19 cellular contexts compared by ENCODE assay signal in genomic region chr10:132409667-132410028, GRCh38. TPM values are rescaled to one million over a fixed set of nuclear protein-coding genes. Genes with fewer than 3 reads are reported as not detected.
DNase-seq lines count a peak whose midpoint lies in the region; ATAC-seq and TF ChIP-seq lines count a peak whose summit lies in the region.
"Had no signal": no experiment of that assay in that cellular context is flagged by ENCODE, and none has a peak within 500 bp of the region (broad histone marks: within the 10 kb centered on the region; RNA-seq: fewer than 3 reads in every experiment).

No MANE protein-coding gene starts in this region.

- peak overlapping the region; percentile 89 for H3K27ac ChIP-seq in suprapubic skin
- H3K27ac ChIP-seq: brain microvascular endothelial cell, KMS-11 had no signal

- H3K4me3 Mint-ChIP-seq in dendritic cell treated with granulocyte-macrophage colony-stimulating factor and Interleukin-4, amounts not matched to agents 40 ng/mL and 50 ng/mL, for 4 days: no peak overlapping the region
- H3K4me3 Mint-ChIP-seq: activated naive CD4-positive, alpha-beta T cell treated with anti-CD3 and anti-CD28 coated beads for 36 hours had no signal

- TF ChIP-seq CTCF in LNCaP clone FGC (IDR thresholded peaks at IDR 0.05; ENCODE audit: control insufficient read depth, extremely low read depth, insufficient read depth) (no peak), mucosa of descending colon (IDR thresholded peaks at IDR 0.05) (no peak), suprapubic skin (IDR thresholded peaks at IDR 0.05) (no peak)

- no peak for TF ChIP-seq EP300 in suprapubic skin (IDR thresholded peaks at IDR 0.05)

- H3K4me3 ChIP-seq in LNCaP clone FGC (ENCODE audit: low read depth, low read length) (peak overlapping the region; percentile 57; the same call in 1 of the 2 replicates), mucosa of descending colon (no peak overlapping the region), suprapubic skin (no peak overlapping the region)

- ATAC-seq in mucosa of descending colon: no peak
- ATAC-seq in HG02763 (IDR thresholded peaks at IDR 0.05; ENCODE audit: unreplicated experiment): no peak
- ATAC-seq in HG03439 (IDR thresholded peaks at IDR 0.05; ENCODE audit: unreplicated experiment): no peak
- ATAC-seq: stimulated activated naive CD8-positive, alpha-beta T cell treated with anti-CD3 and anti-CD28 coated beads, Interleukin-15, amount 100 ng/mL, for 72 hours had no signal

- H3K27ac Mint-ChIP-seq in dendritic cell treated with granulocyte-macrophage colony-stimulating factor and Interleukin-4, amounts not matched to agents 40 ng/mL and 50 ng/mL, for 4 days: peak overlapping the region; percentile 96
- H3K27ac Mint-ChIP-seq: activated naive CD4-positive, alpha-beta T cell treated with anti-CD3 and anti-CD28 coated beads for 36 hours had no signal

- DNase-seq in LNCaP clone FGC (ENCODE audit: low read depth): no peak
- peak in 2 of 3 donors; percentile 45 for DNase-seq in mucosa of descending colon
- no peak for DNase-seq in suprapubic skin (ENCODE audit: low spot score in 2 of 2)
- no peak for DNase-seq in NCI-H345 (lab: John Stamatoyannopoulos, UW)
- no peak for DNase-seq in SKM-1 treated with dmso at 0.1 percent for 144 hours (lab: John Stamatoyannopoulos, UW; ENCODE audit: unreplicated experiment)
- DNase-seq: activated CD8-positive, alpha-beta memory T cell treated with anti-CD3 and anti-CD28 coated beads, Interleukin-2, amount 50 U/mL, for 4 hours; activated naive CD4-positive, alpha-beta T cell treated with anti-CD3 and anti-CD28 coated beads for 36 hours; AML-193; brain microvascular endothelial cell; DMS 273 treated with DMSO at 0.1 percent for 48 hours; NCI-H2171; occipital lobe; small intestine; stimulated activated naive CD8-positive, alpha-beta T cell treated with anti-CD3 and anti-CD28 coated beads, Interleukin-15, amount 100 ng/mL, for 72 hours; T-helper 1 cell had no signal

- 92% methylated on average over 4 of the region's 4 CpGs for WGBS in suprapubic skin

- no peaks in the 10 kb centered on the region for H3K9me3 Mint-ChIP-seq in dendritic cell treated with granulocyte-macrophage colony-stimulating factor and Interleukin-4, amounts not matched to agents 40 ng/mL and 50 ng/mL, for 4 days
- H3K9me3 Mint-ChIP-seq: activated naive CD4-positive, alpha-beta T cell treated with anti-CD3 and anti-CD28 coated beads for 36 hours; stimulated activated naive CD8-positive, alpha-beta T cell treated with anti-CD3 and anti-CD28 coated beads, Interleukin-15, amount 100 ng/mL, for 72 hours had no signal

- H3K36me3 Mint-ChIP-seq in dendritic cell treated with granulocyte-macrophage colony-stimulating factor and Interleukin-4, amounts not matched to agents 40 ng/mL and 50 ng/mL, for 4 days (ENCODE audit: low read depth): peaks cover 82% of the 10 kb centered on the region

- intact Hi-C loops in dendritic cell treated with granulocyte-macrophage colony-stimulating factor and Interleukin-4, amounts not matched to agents 40 ng/mL and 50 ng/mL, for 4 days (cut with micrococcal nuclease): no loop called here
- intact Hi-C loops in mucosa of descending colon (cut with DNase I, micrococcal nuclease): no loop called here

- no peaks in the 10 kb centered on the region for H3K27me3 ChIP-seq in suprapubic skin
- H3K27me3 ChIP-seq: brain microvascular endothelial cell had no signal

- H3K4me1 ChIP-seq in mucosa of descending colon (ENCODE audit: low read depth): peaks cover 75% of the 10 kb centered on the region
- peaks cover 81% of the 10 kb centered on the region for H3K4me1 ChIP-seq in suprapubic skin

- H3K27me3 Mint-ChIP-seq in dendritic cell treated with granulocyte-macrophage colony-stimulating factor and Interleukin-4, amounts not matched to agents 40 ng/mL and 50 ng/mL, for 4 days: no peaks in the 10 kb centered on the region
- H3K27me3 Mint-ChIP-seq: stimulated activated naive CD8-positive, alpha-beta T cell treated with anti-CD3 and anti-CD28 coated beads, Interleukin-15, amount 100 ng/mL, for 72 hours had no signal

- no peak for TF ChIP-seq POLR2A in suprapubic skin (IDR thresholded peaks at IDR 0.05)

- H3K9me3 ChIP-seq in mucosa of descending colon (no peaks in the 10 kb centered on the region), suprapubic skin (no peaks in the 10 kb centered on the region)

- peaks cover 76% of the 10 kb centered on the region for H3K4me1 Mint-ChIP-seq in dendritic cell treated with granulocyte-macrophage colony-stimulating factor and Interleukin-4, amounts not matched to agents 40 ng/mL and 50 ng/mL, for 4 days (ENCODE audit: low read depth)

- H3K36me3 ChIP-seq in mucosa of descending colon (ENCODE audit: low read depth) (peaks cover 7% of the 10 kb centered on the region), suprapubic skin (peaks cover 21% of the 10 kb centered on the region)

RNA-seq across cellular contexts. Expression of gene PWWP2B, which starts 12.6 kb away (rescaled TPM):
- total RNA-seq in mucosa of descending colon (10 to 100 TPM; 37.7 to 55.6 (median 41.7) TPM), suprapubic skin (10 to 100 TPM; 15.2 to 19.4 (median 18.3) TPM)

Comparison
In these comparisons a context has a peak if more than half of its experiments do, and no peak if none do; other contexts are left out.
1. DNase-seq: peak in mucosa of descending colon (2 of 3); none in LNCaP clone FGC (single experiment), suprapubic skin (0 of 2), NCI-H345 (single experiment) and SKM-1 treated with dmso at 0.1 percent for 144 hours (single experiment).